ENCODE assay signal across 1 cellular context in the genomic region with DNA sequence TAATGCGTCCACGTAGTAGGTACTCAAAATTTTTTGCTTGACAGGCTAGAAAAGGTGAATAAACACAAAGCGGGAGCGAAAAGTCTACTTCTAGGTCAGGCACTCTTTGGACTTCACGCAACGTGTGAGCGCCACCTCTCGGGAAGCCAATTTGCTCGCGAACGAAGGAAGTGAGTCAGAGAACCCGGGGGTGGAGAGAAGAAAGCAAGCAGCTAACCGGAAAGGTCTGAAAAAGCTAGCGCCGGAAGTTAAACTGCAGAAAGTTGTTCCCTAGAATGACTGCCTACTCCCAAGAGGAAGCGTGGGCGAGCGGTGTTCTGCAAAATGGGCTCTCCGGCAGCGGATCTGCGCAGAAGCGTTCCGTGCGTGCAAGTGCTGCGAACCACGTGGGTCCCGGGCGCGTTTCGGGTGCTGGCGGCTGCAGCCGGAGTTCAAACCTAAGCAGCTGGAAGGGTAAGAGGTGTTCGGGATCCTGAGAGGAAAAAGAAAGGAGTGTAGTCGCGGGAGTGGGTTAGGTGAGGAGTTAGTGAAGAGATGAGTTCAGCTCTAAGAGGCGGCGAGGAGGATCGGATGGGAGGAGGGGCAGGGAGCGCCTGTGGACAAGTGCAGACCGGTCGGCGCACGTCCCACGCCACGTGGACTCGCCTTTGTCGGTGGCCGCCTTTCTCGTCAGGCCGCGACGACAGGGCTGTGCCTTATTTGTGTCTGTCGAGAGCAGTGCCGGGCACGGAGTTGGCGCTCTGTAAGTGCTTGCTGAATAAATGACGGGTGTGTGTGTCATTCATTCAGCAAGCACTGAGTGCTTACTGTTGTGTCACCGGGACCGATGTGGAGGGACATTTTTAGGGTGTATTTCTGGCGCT.
TF ChIP-seq lines count a peak whose summit lies in the region.

A gene (plus strand): TSS at position 350 of the 863 bp plus-strand sequence. CDS start 2,096 bp downstream, outside the sequence.

TF ChIP-seq in HepG2, 621 proteins besides CTCF, POLR2A, EP300 and RAD21 (continued from another document and continues in another):
- TF ChIP-seq, protein P1, sequence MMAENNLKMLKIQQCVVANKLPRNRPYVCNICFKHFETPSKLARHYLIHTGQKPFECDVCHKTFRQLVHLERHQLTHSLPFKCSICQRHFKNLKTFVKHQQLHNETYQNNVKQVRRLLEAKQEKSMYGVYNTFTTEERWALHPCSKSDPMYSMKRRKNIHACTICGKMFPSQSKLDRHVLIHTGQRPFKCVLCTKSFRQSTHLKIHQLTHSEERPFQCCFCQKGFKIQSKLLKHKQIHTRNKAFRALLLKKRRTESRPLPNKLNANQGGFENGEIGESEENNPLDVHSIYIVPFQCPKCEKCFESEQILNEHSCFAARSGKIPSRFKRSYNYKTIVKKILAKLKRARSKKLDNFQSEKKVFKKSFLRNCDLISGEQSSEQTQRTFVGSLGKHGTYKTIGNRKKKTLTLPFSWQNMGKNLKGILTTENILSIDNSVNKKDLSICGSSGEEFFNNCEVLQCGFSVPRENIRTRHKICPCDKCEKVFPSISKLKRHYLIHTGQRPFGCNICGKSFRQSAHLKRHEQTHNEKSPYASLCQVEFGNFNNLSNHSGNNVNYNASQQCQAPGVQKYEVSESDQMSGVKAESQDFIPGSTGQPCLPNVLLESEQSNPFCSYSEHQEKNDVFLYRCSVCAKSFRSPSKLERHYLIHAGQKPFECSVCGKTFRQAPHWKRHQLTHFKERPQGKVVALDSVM (CRISPR knock-in tag; IDR thresholded peaks at IDR 0.05), result peak; percentile 82
- TF ChIP-seq, protein P2, sequence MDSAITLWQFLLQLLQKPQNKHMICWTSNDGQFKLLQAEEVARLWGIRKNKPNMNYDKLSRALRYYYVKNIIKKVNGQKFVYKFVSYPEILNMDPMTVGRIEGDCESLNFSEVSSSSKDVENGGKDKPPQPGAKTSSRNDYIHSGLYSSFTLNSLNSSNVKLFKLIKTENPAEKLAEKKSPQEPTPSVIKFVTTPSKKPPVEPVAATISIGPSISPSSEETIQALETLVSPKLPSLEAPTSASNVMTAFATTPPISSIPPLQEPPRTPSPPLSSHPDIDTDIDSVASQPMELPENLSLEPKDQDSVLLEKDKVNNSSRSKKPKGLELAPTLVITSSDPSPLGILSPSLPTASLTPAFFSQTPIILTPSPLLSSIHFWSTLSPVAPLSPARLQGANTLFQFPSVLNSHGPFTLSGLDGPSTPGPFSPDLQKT (CRISPR knock-in tag; IDR thresholded peaks at IDR 0.05; ENCODE audit: borderline replicate concordance), result 0 out of 2 replicates have a peak, but pooled peaks have one; percentile 49
- peak; percentile 1 to 8; a peak in 1 of 4 replicates for TF ChIP-seq MAFK (conservative IDR thresholded peaks at IDR 0.05 in 1 of 2, IDR thresholded peaks at IDR 0.05 in 1 of 2; ENCODE audit: low read length in 2 of 2)
- peak; percentile 96 for TF ChIP-seq CHCHD3 (CRISPR knock-in tag; IDR thresholded peaks at IDR 0.05)
- TF ChIP-seq TARDBP (CRISPR knock-in tag; IDR thresholded peaks at IDR 0.05), result peak; percentile 99
- peak; percentile 99 for TF ChIP-seq NFKB2 (CRISPR knock-in tag; IDR thresholded peaks at IDR 0.05; ENCODE audit: borderline replicate concordance)
- peak; percentile 90 for TF ChIP-seq TEAD3 (CRISPR knock-in tag; optimal IDR thresholded peaks at IDR 0.05; ENCODE audit: borderline replicate concordance)
- TF ChIP-seq FOSL2 (CRISPR knock-in tag; IDR thresholded peaks at IDR 0.05), result peak; percentile 96
- peak; percentile 58 for TF ChIP-seq KDM1A (CRISPR knock-in tag; IDR thresholded peaks at IDR 0.05)
- peak; percentile 85 for TF ChIP-seq SKI (IDR thresholded peaks at IDR 0.05; ENCODE audit: partially characterized antibody)
- peak; percentile 92; the same call in 1 of the 2 replicates for TF ChIP-seq ZNF572 (CRISPR knock-in tag; IDR thresholded peaks at IDR 0.05)
- TF ChIP-seq, protein P3, sequence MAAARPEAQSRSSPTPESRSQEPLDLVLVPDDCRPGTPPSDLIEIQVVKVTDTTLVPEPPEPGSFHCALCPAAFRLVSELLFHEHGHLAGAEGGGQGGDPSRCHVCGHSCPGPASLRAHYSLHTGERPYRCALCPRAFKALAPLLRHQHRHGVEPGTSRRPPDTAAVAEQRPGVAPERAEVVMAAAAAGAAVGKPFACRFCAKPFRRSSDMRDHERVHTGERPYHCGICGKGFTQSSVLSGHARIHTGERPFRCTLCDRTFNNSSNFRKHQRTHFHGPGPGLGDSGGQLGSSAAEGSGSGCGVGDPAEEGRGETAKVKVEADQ (CRISPR knock-in tag; IDR thresholded peaks at IDR 0.05; ENCODE audit: borderline replicate concordance), result peak; percentile 96; the same call in 1 of the 2 replicates
- peak; percentile 91; the same call in 1 of the 2 replicates for TF ChIP-seq PAX8 (CRISPR knock-in tag; IDR thresholded peaks at IDR 0.05; ENCODE audit: borderline replicate concordance)
- peak; percentile 92 for TF ChIP-seq FOXJ3 (CRISPR knock-in tag; IDR thresholded peaks at IDR 0.05; ENCODE audit: borderline replicate concordance)
- TF ChIP-seq, protein P4, sequence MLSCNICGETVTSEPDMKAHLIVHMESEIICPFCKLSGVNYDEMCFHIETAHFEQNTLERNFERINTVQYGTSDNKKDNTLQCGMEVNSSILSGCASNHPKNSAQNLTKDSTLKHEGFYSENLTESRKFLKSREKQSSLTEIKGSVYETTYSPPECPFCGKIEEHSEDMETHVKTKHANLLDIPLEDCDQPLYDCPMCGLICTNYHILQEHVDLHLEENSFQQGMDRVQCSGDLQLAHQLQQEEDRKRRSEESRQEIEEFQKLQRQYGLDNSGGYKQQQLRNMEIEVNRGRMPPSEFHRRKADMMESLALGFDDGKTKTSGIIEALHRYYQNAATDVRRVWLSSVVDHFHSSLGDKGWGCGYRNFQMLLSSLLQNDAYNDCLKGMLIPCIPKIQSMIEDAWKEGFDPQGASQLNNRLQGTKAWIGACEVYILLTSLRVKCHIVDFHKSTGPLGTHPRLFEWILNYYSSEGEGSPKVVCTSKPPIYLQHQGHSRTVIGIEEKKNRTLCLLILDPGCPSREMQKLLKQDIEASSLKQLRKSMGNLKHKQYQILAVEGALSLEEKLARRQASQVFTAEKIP (CRISPR knock-in tag; IDR thresholded peaks at IDR 0.05; ENCODE audit: borderline replicate concordance), result no peak
- no peak; the same call in 1 of the 2 replicates for TF ChIP-seq ZNF234 (CRISPR knock-in tag; conservative IDR thresholded peaks at IDR 0.05)
- TF ChIP-seq, protein P5, sequence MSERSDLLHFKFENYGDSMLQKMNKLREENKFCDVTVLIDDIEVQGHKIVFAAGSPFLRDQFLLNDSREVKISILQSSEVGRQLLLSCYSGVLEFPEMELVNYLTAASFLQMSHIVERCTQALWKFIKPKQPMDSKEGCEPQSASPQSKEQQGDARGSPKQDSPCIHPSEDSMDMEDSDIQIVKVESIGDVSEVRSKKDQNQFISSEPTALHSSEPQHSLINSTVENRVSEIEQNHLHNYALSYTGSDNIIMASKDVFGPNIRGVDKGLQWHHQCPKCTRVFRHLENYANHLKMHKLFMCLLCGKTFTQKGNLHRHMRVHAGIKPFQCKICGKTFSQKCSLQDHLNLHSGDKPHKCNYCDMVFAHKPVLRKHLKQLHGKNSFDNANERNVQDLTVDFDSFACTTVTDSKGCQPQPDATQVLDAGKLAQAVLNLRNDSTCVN (CRISPR knock-in tag; IDR thresholded peaks at IDR 0.05; ENCODE audit: borderline replicate concordance), result peak; percentile 95; the same call in 1 of the 2 replicates
- TF ChIP-seq, protein P6, sequence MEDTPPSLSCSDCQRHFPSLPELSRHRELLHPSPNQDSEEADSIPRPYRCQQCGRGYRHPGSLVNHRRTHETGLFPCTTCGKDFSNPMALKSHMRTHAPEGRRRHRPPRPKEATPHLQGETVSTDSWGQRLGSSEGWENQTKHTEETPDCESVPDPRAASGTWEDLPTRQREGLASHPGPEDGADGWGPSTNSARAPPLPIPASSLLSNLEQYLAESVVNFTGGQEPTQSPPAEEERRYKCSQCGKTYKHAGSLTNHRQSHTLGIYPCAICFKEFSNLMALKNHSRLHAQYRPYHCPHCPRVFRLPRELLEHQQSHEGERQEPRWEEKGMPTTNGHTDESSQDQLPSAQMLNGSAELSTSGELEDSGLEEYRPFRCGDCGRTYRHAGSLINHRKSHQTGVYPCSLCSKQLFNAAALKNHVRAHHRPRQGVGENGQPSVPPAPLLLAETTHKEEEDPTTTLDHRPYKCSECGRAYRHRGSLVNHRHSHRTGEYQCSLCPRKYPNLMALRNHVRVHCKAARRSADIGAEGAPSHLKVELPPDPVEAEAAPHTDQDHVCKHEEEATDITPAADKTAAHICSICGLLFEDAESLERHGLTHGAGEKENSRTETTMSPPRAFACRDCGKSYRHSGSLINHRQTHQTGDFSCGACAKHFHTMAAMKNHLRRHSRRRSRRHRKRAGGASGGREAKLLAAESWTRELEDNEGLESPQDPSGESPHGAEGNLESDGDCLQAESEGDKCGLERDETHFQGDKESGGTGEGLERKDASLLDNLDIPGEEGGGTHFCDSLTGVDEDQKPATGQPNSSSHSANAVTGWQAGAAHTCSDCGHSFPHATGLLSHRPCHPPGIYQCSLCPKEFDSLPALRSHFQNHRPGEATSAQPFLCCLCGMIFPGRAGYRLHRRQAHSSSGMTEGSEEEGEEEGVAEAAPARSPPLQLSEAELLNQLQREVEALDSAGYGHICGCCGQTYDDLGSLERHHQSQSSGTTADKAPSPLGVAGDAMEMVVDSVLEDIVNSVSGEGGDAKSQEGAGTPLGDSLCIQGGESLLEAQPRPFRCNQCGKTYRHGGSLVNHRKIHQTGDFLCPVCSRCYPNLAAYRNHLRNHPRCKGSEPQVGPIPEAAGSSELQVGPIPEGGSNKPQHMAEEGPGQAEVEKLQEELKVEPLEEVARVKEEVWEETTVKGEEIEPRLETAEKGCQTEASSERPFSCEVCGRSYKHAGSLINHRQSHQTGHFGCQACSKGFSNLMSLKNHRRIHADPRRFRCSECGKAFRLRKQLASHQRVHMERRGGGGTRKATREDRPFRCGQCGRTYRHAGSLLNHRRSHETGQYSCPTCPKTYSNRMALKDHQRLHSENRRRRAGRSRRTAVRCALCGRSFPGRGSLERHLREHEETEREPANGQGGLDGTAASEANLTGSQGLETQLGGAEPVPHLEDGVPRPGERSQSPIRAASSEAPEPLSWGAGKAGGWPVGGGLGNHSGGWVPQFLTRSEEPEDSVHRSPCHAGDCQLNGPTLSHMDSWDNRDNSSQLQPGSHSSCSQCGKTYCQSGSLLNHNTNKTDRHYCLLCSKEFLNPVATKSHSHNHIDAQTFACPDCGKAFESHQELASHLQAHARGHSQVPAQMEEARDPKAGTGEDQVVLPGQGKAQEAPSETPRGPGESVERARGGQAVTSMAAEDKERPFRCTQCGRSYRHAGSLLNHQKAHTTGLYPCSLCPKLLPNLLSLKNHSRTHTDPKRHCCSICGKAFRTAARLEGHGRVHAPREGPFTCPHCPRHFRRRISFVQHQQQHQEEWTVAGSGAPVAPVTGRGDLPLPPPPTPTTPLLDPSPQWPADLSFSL (CRISPR knock-in tag; IDR thresholded peaks at IDR 0.05), result peak; percentile 65
- peak; percentile 99 for TF ChIP-seq KDM2A (CRISPR knock-in tag; IDR thresholded peaks at IDR 0.05; ENCODE audit: borderline replicate concordance, low read depth)
- TF ChIP-seq MIXL1 (CRISPR knock-in tag; IDR thresholded peaks at IDR 0.05), result peak; percentile 98
- TF ChIP-seq NFATC3 (CRISPR knock-in tag; IDR thresholded peaks at IDR 0.05), result peak; percentile 88; the same call in 1 of the 2 replicates
- TF ChIP-seq, protein P7, sequence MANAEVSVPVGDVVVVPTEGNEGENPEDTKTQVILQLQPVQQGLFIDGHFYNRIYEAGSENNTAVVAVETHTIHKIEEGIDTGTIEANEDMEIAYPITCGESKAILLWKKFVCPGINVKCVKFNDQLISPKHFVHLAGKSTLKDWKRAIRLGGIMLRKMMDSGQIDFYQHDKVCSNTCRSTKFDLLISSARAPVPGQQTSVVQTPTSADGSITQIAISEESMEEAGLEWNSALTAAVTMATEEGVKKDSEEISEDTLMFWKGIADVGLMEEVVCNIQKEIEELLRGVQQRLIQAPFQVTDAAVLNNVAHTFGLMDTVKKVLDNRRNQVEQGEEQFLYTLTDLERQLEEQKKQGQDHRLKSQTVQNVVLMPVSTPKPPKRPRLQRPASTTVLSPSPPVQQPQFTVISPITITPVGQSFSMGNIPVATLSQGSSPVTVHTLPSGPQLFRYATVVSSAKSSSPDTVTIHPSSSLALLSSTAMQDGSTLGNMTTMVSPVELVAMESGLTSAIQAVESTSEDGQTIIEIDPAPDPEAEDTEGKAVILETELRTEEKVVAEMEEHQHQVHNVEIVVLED (CRISPR knock-in tag; IDR thresholded peaks at IDR 0.05; ENCODE audit: borderline replicate concordance), result peak; percentile 91
- TF ChIP-seq NFYB (CRISPR knock-in tag; IDR thresholded peaks at IDR 0.05), result no peak; the same call in none of the 2 replicates
- TF ChIP-seq RFX3 (CRISPR knock-in tag; IDR thresholded peaks at IDR 0.05), result no peak
- TF ChIP-seq, protein P8, sequence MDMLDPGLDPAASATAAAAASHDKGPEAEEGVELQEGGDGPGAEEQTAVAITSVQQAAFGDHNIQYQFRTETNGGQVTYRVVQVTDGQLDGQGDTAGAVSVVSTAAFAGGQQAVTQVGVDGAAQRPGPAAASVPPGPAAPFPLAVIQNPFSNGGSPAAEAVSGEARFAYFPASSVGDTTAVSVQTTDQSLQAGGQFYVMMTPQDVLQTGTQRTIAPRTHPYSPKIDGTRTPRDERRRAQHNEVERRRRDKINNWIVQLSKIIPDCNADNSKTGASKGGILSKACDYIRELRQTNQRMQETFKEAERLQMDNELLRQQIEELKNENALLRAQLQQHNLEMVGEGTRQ (IDR thresholded peaks at IDR 0.05; ENCODE audit: low read depth, low read length), result peak; percentile 77
- TF ChIP-seq, protein P8 (CRISPR knock-in tag; IDR thresholded peaks at IDR 0.05; ENCODE audit: borderline replicate concordance), result peak; percentile 92; the same call in 1 of the 2 replicates
- 0 out of 2 replicates have a peak, but pooled peaks have one; percentile 77 for TF ChIP-seq ZNF773 (CRISPR knock-in tag; IDR thresholded peaks at IDR 0.05; ENCODE audit: borderline replicate concordance)
- TF ChIP-seq ZNF383 (CRISPR knock-in tag; IDR thresholded peaks at IDR 0.05; ENCODE audit: borderline replicate concordance), result peak; percentile 100
- TF ChIP-seq, protein P9, sequence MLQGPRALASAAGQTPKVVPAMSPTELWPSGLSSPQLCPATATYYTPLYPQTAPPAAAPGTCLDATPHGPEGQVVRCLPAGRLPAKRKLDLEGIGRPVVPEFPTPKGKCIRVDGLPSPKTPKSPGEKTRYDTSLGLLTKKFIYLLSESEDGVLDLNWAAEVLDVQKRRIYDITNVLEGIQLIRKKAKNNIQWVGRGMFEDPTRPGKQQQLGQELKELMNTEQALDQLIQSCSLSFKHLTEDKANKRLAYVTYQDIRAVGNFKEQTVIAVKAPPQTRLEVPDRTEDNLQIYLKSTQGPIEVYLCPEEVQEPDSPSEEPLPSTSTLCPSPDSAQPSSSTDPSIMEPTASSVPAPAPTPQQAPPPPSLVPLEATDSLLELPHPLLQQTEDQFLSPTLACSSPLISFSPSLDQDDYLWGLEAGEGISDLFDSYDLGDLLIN (CRISPR knock-in tag; IDR thresholded peaks at IDR 0.05; ENCODE audit: borderline replicate concordance), result peak; percentile 95
- peak; percentile 98 for TF ChIP-seq NR2C2 (CRISPR knock-in tag; IDR thresholded peaks at IDR 0.05; ENCODE audit: borderline replicate concordance)
